Comparison of ENCODE assay signal across 8 cellular contexts in genomic region chr9:127899200-127899943, GRCh38. TPM values are rescaled to one million over a fixed set of nuclear protein-coding genes. Genes with fewer than 3 reads are reported as not detected.
A peak's percentile ranks its signal among the peaks of the same experiment; 100 is the strongest.
DNase-seq lines count a peak whose midpoint lies in the region; ATAC-seq and TF ChIP-seq lines count a peak whose summit lies in the region.

Gene ST6GALNAC6, minus strand, starts transcription at chr9:127899603. Its CDS starts 1,622 bp downstream, at chr9:127897981.

- TF ChIP-seq CTCF in AG09309 (IDR thresholded peaks at IDR 0.05; ENCODE audit: control insufficient read depth, insufficient read depth, low read depth, low read length, missing control alignments) (no peak), Panc1 (IDR thresholded peaks at IDR 0.05) (no peak), fibroblast of pulmonary artery (IDR thresholded peaks at IDR 0.05; ENCODE audit: low read length, missing control alignments) (no peak)

- peaks cover 4% of the 10 kb centered on the region; the same call in 1 of the 2 replicates for H3K36me3 ChIP-seq in Panc1 (ENCODE audit: control insufficient read depth, insufficient read depth, low read length)
- peaks cover 6 to 25% (median 11%) of the 10 kb centered on the region in 3 experiments for H3K36me3 ChIP-seq in naive thymus-derived CD4-positive, alpha-beta T cell (ENCODE audit: control insufficient read depth in 2 of 3, insufficient read depth in 3 of 3, low read length in 3 of 3)

- in situ Hi-C loops in Panc1 (cut with HindIII; ENCODE audit: low pct_unique_long_range_greater_than_20kb, low sequenced_read_pairs): no loop called here

- peak within 1 kb of the TSS; percentile 72 for H3K4me3 ChIP-seq in AG09309 (ENCODE audit: control insufficient read depth, low read depth, low read length)
- peak within 1 kb of the TSS; percentile 66 to 70 for H3K4me3 ChIP-seq in Panc1 (ENCODE audit: low read depth in 2 of 2, low read length in 2 of 2)
- peak within 1 kb of the TSS; percentile 90 for H3K4me3 ChIP-seq in fibroblast of pulmonary artery (replicated peaks; ENCODE audit: low read depth, low read length)
- H3K4me3 ChIP-seq in naive thymus-derived CD4-positive, alpha-beta T cell (ENCODE audit: low read length): peak within 1 kb of the TSS; percentile 68

- peak within 1 kb of the TSS; percentile 84 for H3K27ac ChIP-seq in Panc1 (ENCODE audit: low read length)
- peak within 1 kb of the TSS; percentile 78 for H3K27ac ChIP-seq in naive thymus-derived CD4-positive, alpha-beta T cell (ENCODE audit: low read depth, low read length)

- no peaks in the 10 kb centered on the region for H3K27me3 Mint-ChIP-seq in naive thymus-derived CD4-positive, alpha-beta T cell

- peak; percentile 69 for ATAC-seq in GM18867 (IDR thresholded peaks at IDR 0.05; ENCODE audit: unreplicated experiment)
- peak; percentile 81 for ATAC-seq in HG03280 (IDR thresholded peaks at IDR 0.05; ENCODE audit: unreplicated experiment)
- peak; percentile 88 for ATAC-seq in Panc1
- ATAC-seq in naive thymus-derived CD4-positive, alpha-beta T cell: peak; percentile 94

- H3K9me3 Mint-ChIP-seq in naive thymus-derived CD4-positive, alpha-beta T cell: peaks cover 0 to 17% (median 2%) of the 10 kb centered on the region in 11 donors

- no peaks in the 10 kb centered on the region; the same call in 1 of the 2 replicates for H3K9me3 ChIP-seq in Panc1 (ENCODE audit: control insufficient read depth, insufficient read depth, low read depth, low read length)
- peaks cover 0 to 10% (median 3%) of the 10 kb centered on the region in 3 experiments for H3K9me3 ChIP-seq in naive thymus-derived CD4-positive, alpha-beta T cell (ENCODE audit: control insufficient read depth in 2 of 3, low read length in 3 of 3)

- H3K27me3 ChIP-seq in Panc1 (ENCODE audit: control insufficient read depth, insufficient read depth, low read length): no peaks in the 10 kb centered on the region
- no peaks in the 10 kb centered on the region for H3K27me3 ChIP-seq in naive thymus-derived CD4-positive, alpha-beta T cell (ENCODE audit: control insufficient read depth in 2 of 2, insufficient read depth in 2 of 2, low read length in 2 of 2)

- H3K36me3 Mint-ChIP-seq in naive thymus-derived CD4-positive, alpha-beta T cell: peaks cover 7 to 33% (median 25%) of the 10 kb centered on the region in 5 donors

- peak within 1 kb of the TSS; percentile 74 to 90 (median 88) for H3K4me3 Mint-ChIP-seq in naive thymus-derived CD4-positive, alpha-beta T cell

- no TSS peak for BruUV-seq in Panc1 (replicated peaks; lab: Mats Ljungman, UMichigan)

- H3K4me1 Mint-ChIP-seq in naive thymus-derived CD4-positive, alpha-beta T cell: peaks cover 20 to 59% (median 39%) of the 10 kb centered on the region in 7 donors

- intact Hi-C loops in Panc1 (cut with micrococcal nuclease; ENCODE audit: unreplicated experiment): no loop called here
- intact Hi-C loops in naive thymus-derived CD4-positive, alpha-beta T cell (cut with micrococcal nuclease): loop anchor here in 1 of 2 donors (1.0 kb wide), 1 partner anchor 18 kb away; the partner anchor contains the start of gene ST6GALNAC4

- H3K27ac Mint-ChIP-seq in naive thymus-derived CD4-positive, alpha-beta T cell: peak within 1 kb of the TSS; percentile 36 to 91 (median 85)

- CTCF ChIA-PET in Panc1 (lab: Charles Lee): interaction anchor here (1.0 kb wide), 1 partner anchor 17 kb away, joined by 3 read pairs; no protein-coding TSS in a partner anchor
- CTCF ChIA-PET in naive thymus-derived CD4-positive, alpha-beta T cell (lab: Charles Lee): interaction anchor here (1.1 to 2.3 kb wide), 2 partner anchors 10 to 22 kb away, joined by 4 to 5 read pairs; no protein-coding TSS in a partner anchor

- H3K4me1 ChIP-seq in Panc1 (ENCODE audit: control insufficient read depth, insufficient read depth, low read length): peaks cover 23% of the 10 kb centered on the region
- H3K4me1 ChIP-seq in naive thymus-derived CD4-positive, alpha-beta T cell (ENCODE audit: control insufficient read depth in 2 of 2, insufficient read depth in 2 of 2, low read length in 2 of 2): peaks cover 24 to 26% of the 10 kb centered on the region in 2 donors

- POLR2A ChIA-PET in Panc1 (lab: Charles Lee): no interaction called here
- POLR2A ChIA-PET in naive thymus-derived CD4-positive, alpha-beta T cell (lab: Charles Lee): interaction anchor here (0.6 to 2.6 kb wide), 5 partner anchors 10 to 164 kb away, joined by 3 to 12 read pairs (median 3); partner anchors contain the start of gene TOR2A

- DNase-seq in AG09309 (ENCODE audit: low read depth): no peak
- no peak for DNase-seq in Panc1 (ENCODE audit: low read depth, low spot score)
- DNase-seq in activated effector memory CD4-positive, alpha-beta T cell treated with anti-CD3 and anti-CD28 coated beads, Interleukin-2, amount 50 U/mL, for 16 hours: peak; percentile 90
- DNase-seq in fibroblast of pulmonary artery (ENCODE audit: low read depth): peak; percentile 73
- DNase-seq in naive thymus-derived CD4-positive, alpha-beta T cell: peak in 8 of 9 donors; percentile 46 to 90 (median 57)
- peak; percentile 71 for DNase-seq in stromal cell of bone marrow (ENCODE audit: low read depth)

RNA-seq across cellular contexts. Expression of gene ST6GALNAC6, which starts in this region (rescaled TPM):
- 50.2 TPM for total RNA-seq in Panc1 (2021; ENCODE audit: unreplicated experiment)
- polyA plus RNA-seq in Panc1 (2012; ENCODE audit: insufficient read length): 98.1 TPM
- total RNA-seq in naive thymus-derived CD4-positive, alpha-beta T cell: 100 to 1,000 TPM in 3 of 5 experiments, 10 to 100 TPM in 2; 63.0 to 125 (median 107) TPM
- polyA plus RNA-seq in naive thymus-derived CD4-positive, alpha-beta T cell: 10 to 100 TPM; 28.3 to 34.5 TPM

Comparison
In these comparisons a context has a peak if more than half of its experiments do, and no peak if none do; other contexts are left out.
1. DNase-seq: peak in activated effector memory CD4-positive, alpha-beta T cell treated with anti-CD3 and anti-CD28 coated beads, Interleukin-2, amount 50 U/mL, for 16 hours (single experiment), fibroblast of pulmonary artery (single experiment), naive thymus-derived CD4-positive, alpha-beta T cell (8 of 9) and stromal cell of bone marrow (single experiment); none in AG09309 (single experiment) and Panc1 (single experiment).
2. Peak in every context shown above with its lines, with median percentiles within 50 percentile points of each other: H3K4me3 ChIP-seq and ATAC-seq.